ENCODE assay signal across 31 cellular contexts in genomic region chr5:41808294-41808693, GRCh38.
"Had no signal": no experiment of that assay in that cellular context is flagged by ENCODE, and none has a peak within 500 bp of the region (broad histone marks: within the 10 kb centered on the region; RNA-seq: fewer than 3 reads in every experiment).

No MANE protein-coding gene starts in this region.

- H3K4me3 ChIP-seq: SK-N-MC had no signal

- DNase-seq: activated CD4-positive, alpha-beta T cell treated with anti-CD3 and anti-CD28 coated beads for 36 hours; activated CD4-positive, alpha-beta T cell treated with anti-CD3 and anti-CD28 coated beads, Interleukin-2, amount 50 U/mL, for 1 hour; activated CD4-positive, CD25-positive, alpha-beta regulatory T cell; activated CD8-positive, alpha-beta memory T cell treated with anti-CD3 and anti-CD28 coated beads, Interleukin-2, amount 50 U/mL, for 4 hours; activated CD8-positive, alpha-beta T cell treated with anti-CD3 and anti-CD28 coated beads for 36 hours; activated gamma-delta T cell treated with Interleukin-2 at 50 U/mL for 16 hours; activated naive CD4-positive, alpha-beta T cell treated with anti-CD3 and anti-CD28 coated beads, Interleukin-2, amount 10 ng/mL, durations not matched to agents 7 days and 5 days; activated naive CD8-positive, alpha-beta T cell treated with anti-CD3 and anti-CD28 coated beads for 36 hours; activated T-cell treated with anti-CD3 and anti-CD28 coated beads, Interleukin-2, amount 50 U/mL, for 72 hours; anterior cingulate cortex; cerebellar nuclear complex; NCI-H1048; NCI-H1417; NCI-H1930; NCI-H2107; NCI-H345; NCI-H510A; NCI-H526 treated with DMSO at 0.1 percent for 48 hours; NCI-H82; NK-92 treated with Interleukin-12 subunit alpha and Interleukin-12 subunit beta, amount 100 ng/mL, for 24 hours; OCI-M1; RPMI8226; T-cell; T-helper 2 cell; T1000 had no signal

- H3K4me3 Mint-ChIP-seq: activated CD4-positive, alpha-beta T cell treated with anti-CD3 and anti-CD28 coated beads for 36 hours; activated CD8-positive, alpha-beta T cell treated with anti-CD3 and anti-CD28 coated beads for 36 hours; activated naive CD4-positive, alpha-beta T cell treated with anti-CD3 and anti-CD28 coated beads, Interleukin-2, amount 10 ng/mL, durations not matched to agents 7 days and 5 days; activated naive CD8-positive, alpha-beta T cell treated with anti-CD3 and anti-CD28 coated beads for 36 hours; activated T-cell treated with anti-CD3 and anti-CD28 coated beads, Interleukin-2, amount 50 U/mL, for 72 hours; T-cell had no signal

- H3K9me3 Mint-ChIP-seq: activated CD8-positive, alpha-beta T cell treated with anti-CD3 and anti-CD28 coated beads for 36 hours; activated naive CD4-positive, alpha-beta T cell treated with anti-CD3 and anti-CD28 coated beads, Interleukin-2, amount 10 ng/mL, durations not matched to agents 7 days and 5 days; activated naive CD8-positive, alpha-beta T cell treated with anti-CD3 and anti-CD28 coated beads for 36 hours; activated T-cell treated with anti-CD3 and anti-CD28 coated beads, Interleukin-2, amount 50 U/mL, for 72 hours; activated T-helper 2 cell treated with anti-CD3 and anti-CD28 coated beads, Interferon-gamma antibody, Interleukin-2, Interleukin-4, amounts not matched to agents 10 μg/mL and 5 μg/mL and 100 μg/mL, durations not matched to agents 14 hours and 24 hours and 36 hours; T-cell had no signal

- H3K27ac Mint-ChIP-seq: activated CD4-positive, alpha-beta T cell treated with anti-CD3 and anti-CD28 coated beads for 36 hours; activated CD8-positive, alpha-beta T cell treated with anti-CD3 and anti-CD28 coated beads for 36 hours; activated naive CD4-positive, alpha-beta T cell treated with anti-CD3 and anti-CD28 coated beads, Interleukin-2, amount 10 ng/mL, durations not matched to agents 7 days and 5 days; activated naive CD8-positive, alpha-beta T cell treated with anti-CD3 and anti-CD28 coated beads for 36 hours; activated T-cell treated with anti-CD3 and anti-CD28 coated beads, Interleukin-2, amount 50 U/mL, for 72 hours; activated T-helper 2 cell treated with anti-CD3 and anti-CD28 coated beads, Interferon-gamma antibody, Interleukin-2, Interleukin-4, amounts not matched to agents 10 μg/mL and 5 μg/mL and 100 μg/mL, durations not matched to agents 14 hours and 24 hours and 36 hours; T-cell had no signal

- H3K27me3 Mint-ChIP-seq: activated CD4-positive, alpha-beta T cell treated with anti-CD3 and anti-CD28 coated beads for 36 hours; activated CD8-positive, alpha-beta T cell treated with anti-CD3 and anti-CD28 coated beads for 36 hours; activated naive CD4-positive, alpha-beta T cell treated with anti-CD3 and anti-CD28 coated beads, Interleukin-2, amount 10 ng/mL, durations not matched to agents 7 days and 5 days; activated naive CD8-positive, alpha-beta T cell treated with anti-CD3 and anti-CD28 coated beads for 36 hours; T-cell had no signal

- H3K27ac ChIP-seq: KMS-11, SK-N-MC, VCaP had no signal

- H3K9ac ChIP-seq: KMS-11 had no signal

- H3K4me2 ChIP-seq: KMS-11 had no signal

- ATAC-seq: activated CD4-positive, alpha-beta T cell treated with anti-CD3 and anti-CD28 coated beads for 36 hours; activated CD8-positive, alpha-beta T cell treated with anti-CD3 and anti-CD28 coated beads for 36 hours; activated T-cell treated with anti-CD3 and anti-CD28 coated beads, Interleukin-2, amount 50 U/mL, for 72 hours; Panc1; Right ventricle myocardium inferior; T-cell had no signal
